ENCODE assay signal across 1 cellular context in the genomic region with DNA sequence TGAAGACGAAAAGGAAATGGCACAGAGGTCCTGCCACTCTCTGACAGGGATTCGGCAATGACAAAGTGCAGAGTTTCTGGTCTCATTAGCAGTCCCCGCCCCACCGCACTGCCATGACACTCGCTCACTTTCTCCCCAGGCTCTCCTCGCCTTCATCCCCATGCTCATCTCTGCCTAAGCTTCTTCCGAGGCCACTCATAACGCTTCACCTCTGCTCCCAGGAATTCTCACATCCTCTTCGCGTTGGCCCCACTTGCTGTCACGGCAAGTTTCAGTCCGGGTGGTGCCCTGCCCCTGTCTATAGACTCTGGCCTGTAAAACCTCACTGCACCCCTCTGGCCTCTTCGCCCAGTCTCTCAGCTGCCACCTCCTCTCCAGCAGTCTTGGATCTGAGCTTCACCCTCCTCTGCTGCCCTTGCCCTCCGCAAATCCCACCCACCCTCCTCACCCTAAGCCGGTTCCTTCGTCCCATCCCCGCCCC.
TF ChIP-seq lines count a peak whose summit lies in the region.

No MANE protein-coding gene starts in this region.

TF ChIP-seq in GM12878, 131 proteins besides CTCF, POLR2A, EP300 and RAD21 (continues in another document):
- TF ChIP-seq RUNX3 (IDR thresholded peaks at IDR 0.05; ENCODE audit: low read length) = peak; percentile 30
- peak; percentile 64; the same call in 1 of the 2 replicates for TF ChIP-seq TAF1 (IDR thresholded peaks at IDR 0.05; ENCODE audit: borderline replicate concordance, low read depth, low read length)
- no peak for TF ChIP-seq POLR2AphosphoS2 (IDR thresholded peaks at IDR 0.05; ENCODE audit: low read depth, low read length)
- TF ChIP-seq CREM (IDR thresholded peaks at IDR 0.05; ENCODE audit: low read depth) = 0 out of 2 replicates have a peak, but pooled peaks have one; percentile 25
- no peak for TF ChIP-seq ZNF622 (IDR thresholded peaks at IDR 0.05)
- TF ChIP-seq TBL1XR1 (IDR thresholded peaks at IDR 0.05; ENCODE audit: low read depth, low read length) = no peak
- no peak for TF ChIP-seq SRF (IDR thresholded peaks at IDR 0.05; ENCODE audit: low read depth in 2 of 2, low read length in 2 of 2)
- TF ChIP-seq, protein P1, sequence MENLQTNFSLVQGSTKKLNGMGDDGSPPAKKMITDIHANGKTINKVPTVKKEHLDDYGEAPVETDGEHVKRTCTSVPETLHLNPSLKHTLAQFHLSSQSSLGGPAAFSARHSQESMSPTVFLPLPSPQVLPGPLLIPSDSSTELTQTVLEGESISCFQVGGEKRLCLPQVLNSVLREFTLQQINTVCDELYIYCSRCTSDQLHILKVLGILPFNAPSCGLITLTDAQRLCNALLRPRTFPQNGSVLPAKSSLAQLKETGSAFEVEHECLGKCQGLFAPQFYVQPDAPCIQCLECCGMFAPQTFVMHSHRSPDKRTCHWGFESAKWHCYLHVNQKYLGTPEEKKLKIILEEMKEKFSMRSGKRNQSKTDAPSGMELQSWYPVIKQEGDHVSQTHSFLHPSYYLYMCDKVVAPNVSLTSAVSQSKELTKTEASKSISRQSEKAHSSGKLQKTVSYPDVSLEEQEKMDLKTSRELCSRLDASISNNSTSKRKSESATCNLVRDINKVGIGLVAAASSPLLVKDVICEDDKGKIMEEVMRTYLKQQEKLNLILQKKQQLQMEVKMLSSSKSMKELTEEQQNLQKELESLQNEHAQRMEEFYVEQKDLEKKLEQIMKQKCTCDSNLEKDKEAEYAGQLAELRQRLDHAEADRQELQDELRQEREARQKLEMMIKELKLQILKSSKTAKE (IDR thresholded peaks at IDR 0.05; ENCODE audit: low read depth, poor library complexity, severe bottlenecking) = no peak
- TF ChIP-seq, protein P2, sequence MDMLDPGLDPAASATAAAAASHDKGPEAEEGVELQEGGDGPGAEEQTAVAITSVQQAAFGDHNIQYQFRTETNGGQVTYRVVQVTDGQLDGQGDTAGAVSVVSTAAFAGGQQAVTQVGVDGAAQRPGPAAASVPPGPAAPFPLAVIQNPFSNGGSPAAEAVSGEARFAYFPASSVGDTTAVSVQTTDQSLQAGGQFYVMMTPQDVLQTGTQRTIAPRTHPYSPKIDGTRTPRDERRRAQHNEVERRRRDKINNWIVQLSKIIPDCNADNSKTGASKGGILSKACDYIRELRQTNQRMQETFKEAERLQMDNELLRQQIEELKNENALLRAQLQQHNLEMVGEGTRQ (IDR thresholded peaks at IDR 0.05; ENCODE audit: borderline replicate concordance, low read depth, low read length) = no peak
- TF ChIP-seq STAT1 (conservative IDR thresholded peaks at IDR 0.05) = no peak
- no peak for TF ChIP-seq MEF2B (IDR thresholded peaks at IDR 0.05; ENCODE audit: partially characterized antibody, poor library complexity, severe bottlenecking)
- TF ChIP-seq GATAD2B (conservative IDR thresholded peaks at IDR 0.05; ENCODE audit: low read depth) = no peak
- TF ChIP-seq JUND (IDR thresholded peaks at IDR 0.05; ENCODE audit: low read depth, low read length) = no peak
- no peak for TF ChIP-seq HCFC1 (IDR thresholded peaks at IDR 0.05; ENCODE audit: low read length)
- TF ChIP-seq SP1 (IDR thresholded peaks at IDR 0.05; ENCODE audit: low read depth, low read length) = peak; percentile 35
- no peak for TF ChIP-seq ESRRA (IDR thresholded peaks at IDR 0.05; ENCODE audit: low read length)
- no peak for TF ChIP-seq ZNF24 (IDR thresholded peaks at IDR 0.05)
- TF ChIP-seq DPF2 (IDR thresholded peaks at IDR 0.05) = no peak
- TF ChIP-seq ZNF217 (IDR thresholded peaks at IDR 0.05) = 0 out of 2 replicates have a peak, but pooled peaks have one; percentile 1
- no peak for TF ChIP-seq RFX5 (IDR thresholded peaks at IDR 0.05; ENCODE audit: low read depth, low read length)
- TF ChIP-seq YY1 (IDR thresholded peaks at IDR 0.05; ENCODE audit: low read depth, low read length) = peak; percentile 79
- TF ChIP-seq MYB (IDR thresholded peaks at IDR 0.05; ENCODE audit: borderline replicate concordance, low read depth, low read length) = no peak
- no peak for TF ChIP-seq MEF2A (IDR thresholded peaks at IDR 0.05; ENCODE audit: insufficient read depth, low read depth, low read length)
- TF ChIP-seq, protein P3, sequence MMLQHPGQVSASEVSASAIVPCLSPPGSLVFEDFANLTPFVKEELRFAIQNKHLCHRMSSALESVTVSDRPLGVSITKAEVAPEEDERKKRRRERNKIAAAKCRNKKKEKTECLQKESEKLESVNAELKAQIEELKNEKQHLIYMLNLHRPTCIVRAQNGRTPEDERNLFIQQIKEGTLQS (IDR thresholded peaks at IDR 0.05; ENCODE audit: borderline replicate concordance, extremely low read depth, low read depth, low read length) = no peak
- TF ChIP-seq, protein P4, sequence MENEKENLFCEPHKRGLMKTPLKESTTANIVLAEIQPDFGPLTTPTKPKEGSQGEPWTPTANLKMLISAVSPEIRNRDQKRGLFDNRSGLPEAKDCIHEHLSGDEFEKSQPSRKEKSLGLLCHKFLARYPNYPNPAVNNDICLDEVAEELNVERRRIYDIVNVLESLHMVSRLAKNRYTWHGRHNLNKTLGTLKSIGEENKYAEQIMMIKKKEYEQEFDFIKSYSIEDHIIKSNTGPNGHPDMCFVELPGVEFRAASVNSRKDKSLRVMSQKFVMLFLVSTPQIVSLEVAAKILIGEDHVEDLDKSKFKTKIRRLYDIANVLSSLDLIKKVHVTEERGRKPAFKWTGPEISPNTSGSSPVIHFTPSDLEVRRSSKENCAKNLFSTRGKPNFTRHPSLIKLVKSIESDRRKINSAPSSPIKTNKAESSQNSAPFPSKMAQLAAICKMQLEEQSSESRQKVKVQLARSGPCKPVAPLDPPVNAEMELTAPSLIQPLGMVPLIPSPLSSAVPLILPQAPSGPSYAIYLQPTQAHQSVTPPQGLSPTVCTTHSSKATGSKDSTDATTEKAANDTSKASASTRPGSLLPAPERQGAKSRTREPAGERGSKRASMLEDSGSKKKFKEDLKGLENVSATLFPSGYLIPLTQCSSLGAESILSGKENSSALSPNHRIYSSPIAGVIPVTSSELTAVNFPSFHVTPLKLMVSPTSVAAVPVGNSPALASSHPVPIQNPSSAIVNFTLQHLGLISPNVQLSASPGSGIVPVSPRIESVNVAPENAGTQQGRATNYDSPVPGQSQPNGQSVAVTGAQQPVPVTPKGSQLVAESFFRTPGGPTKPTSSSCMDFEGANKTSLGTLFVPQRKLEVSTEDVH (IDR thresholded peaks at IDR 0.05; ENCODE audit: low read depth, partially characterized antibody) = no peak
- no peak for TF ChIP-seq TARDBP (IDR thresholded peaks at IDR 0.05; ENCODE audit: borderline replicate concordance)
- TF ChIP-seq BHLHE40 (IDR thresholded peaks at IDR 0.05; ENCODE audit: borderline replicate concordance in 1 of 2, low read depth in 2 of 2, low read length in 1 of 2) = no peak
- no peak for TF ChIP-seq WRNIP1 (IDR thresholded peaks at IDR 0.05; ENCODE audit: borderline replicate concordance, low read depth, low read length)
- TF ChIP-seq, protein P5, sequence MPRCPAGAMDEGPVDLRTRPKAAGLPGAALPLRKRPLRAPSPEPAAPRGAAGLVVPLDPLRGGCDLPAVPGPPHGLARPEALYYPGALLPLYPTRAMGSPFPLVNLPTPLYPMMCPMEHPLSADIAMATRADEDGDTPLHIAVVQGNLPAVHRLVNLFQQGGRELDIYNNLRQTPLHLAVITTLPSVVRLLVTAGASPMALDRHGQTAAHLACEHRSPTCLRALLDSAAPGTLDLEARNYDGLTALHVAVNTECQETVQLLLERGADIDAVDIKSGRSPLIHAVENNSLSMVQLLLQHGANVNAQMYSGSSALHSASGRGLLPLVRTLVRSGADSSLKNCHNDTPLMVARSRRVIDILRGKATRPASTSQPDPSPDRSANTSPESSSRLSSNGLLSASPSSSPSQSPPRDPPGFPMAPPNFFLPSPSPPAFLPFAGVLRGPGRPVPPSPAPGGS (IDR thresholded peaks at IDR 0.05; ENCODE audit: borderline replicate concordance, insufficient read depth, low read depth, low read length, poor library complexity, severe bottlenecking) = no peak
- no peak for TF ChIP-seq ZZZ3 (IDR thresholded peaks at IDR 0.05; ENCODE audit: control insufficient read depth, insufficient read length, low read depth)
- TF ChIP-seq KLF5 (IDR thresholded peaks at IDR 0.05; ENCODE audit: partially characterized antibody) = no peak
- TF ChIP-seq CHD1 (IDR thresholded peaks at IDR 0.05; ENCODE audit: low read depth, low read length) = no peak
- no peak for TF ChIP-seq LARP7 (IDR thresholded peaks at IDR 0.05)
- TF ChIP-seq SMAD1 (IDR thresholded peaks at IDR 0.05; ENCODE audit: low read depth, partially characterized antibody) = no peak
- no peak for TF ChIP-seq ZNF207 (IDR thresholded peaks at IDR 0.05; ENCODE audit: borderline replicate concordance)
- TF ChIP-seq IKZF1 (conservative IDR thresholded peaks at IDR 0.05) = no peak; the same call in 1 of the 2 replicates
- TF ChIP-seq BRCA1 (IDR thresholded peaks at IDR 0.05; ENCODE audit: low read depth, low read length) = no peak
- no peak for TF ChIP-seq SREBF1 (IDR thresholded peaks at IDR 0.05; ENCODE audit: low read length)
- TF ChIP-seq, protein P6, sequence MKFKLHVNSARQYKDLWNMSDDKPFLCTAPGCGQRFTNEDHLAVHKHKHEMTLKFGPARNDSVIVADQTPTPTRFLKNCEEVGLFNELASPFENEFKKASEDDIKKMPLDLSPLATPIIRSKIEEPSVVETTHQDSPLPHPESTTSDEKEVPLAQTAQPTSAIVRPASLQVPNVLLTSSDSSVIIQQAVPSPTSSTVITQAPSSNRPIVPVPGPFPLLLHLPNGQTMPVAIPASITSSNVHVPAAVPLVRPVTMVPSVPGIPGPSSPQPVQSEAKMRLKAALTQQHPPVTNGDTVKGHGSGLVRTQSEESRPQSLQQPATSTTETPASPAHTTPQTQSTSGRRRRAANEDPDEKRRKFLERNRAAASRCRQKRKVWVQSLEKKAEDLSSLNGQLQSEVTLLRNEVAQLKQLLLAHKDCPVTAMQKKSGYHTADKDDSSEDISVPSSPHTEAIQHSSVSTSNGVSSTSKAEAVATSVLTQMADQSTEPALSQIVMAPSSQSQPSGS (IDR thresholded peaks at IDR 0.05; ENCODE audit: low read length) = no peak
- TF ChIP-seq NFIC (IDR thresholded peaks at IDR 0.05; ENCODE audit: low read depth, low read length) = no peak
- TF ChIP-seq EGR1 (IDR thresholded peaks at IDR 0.05; ENCODE audit: borderline replicate concordance in 1 of 2, low read depth in 2 of 2, low read length in 2 of 2) = no peak
- no peak for TF ChIP-seq CHD2 (IDR thresholded peaks at IDR 0.05; ENCODE audit: borderline replicate concordance, low read depth, low read length)
- TF ChIP-seq, protein P7, sequence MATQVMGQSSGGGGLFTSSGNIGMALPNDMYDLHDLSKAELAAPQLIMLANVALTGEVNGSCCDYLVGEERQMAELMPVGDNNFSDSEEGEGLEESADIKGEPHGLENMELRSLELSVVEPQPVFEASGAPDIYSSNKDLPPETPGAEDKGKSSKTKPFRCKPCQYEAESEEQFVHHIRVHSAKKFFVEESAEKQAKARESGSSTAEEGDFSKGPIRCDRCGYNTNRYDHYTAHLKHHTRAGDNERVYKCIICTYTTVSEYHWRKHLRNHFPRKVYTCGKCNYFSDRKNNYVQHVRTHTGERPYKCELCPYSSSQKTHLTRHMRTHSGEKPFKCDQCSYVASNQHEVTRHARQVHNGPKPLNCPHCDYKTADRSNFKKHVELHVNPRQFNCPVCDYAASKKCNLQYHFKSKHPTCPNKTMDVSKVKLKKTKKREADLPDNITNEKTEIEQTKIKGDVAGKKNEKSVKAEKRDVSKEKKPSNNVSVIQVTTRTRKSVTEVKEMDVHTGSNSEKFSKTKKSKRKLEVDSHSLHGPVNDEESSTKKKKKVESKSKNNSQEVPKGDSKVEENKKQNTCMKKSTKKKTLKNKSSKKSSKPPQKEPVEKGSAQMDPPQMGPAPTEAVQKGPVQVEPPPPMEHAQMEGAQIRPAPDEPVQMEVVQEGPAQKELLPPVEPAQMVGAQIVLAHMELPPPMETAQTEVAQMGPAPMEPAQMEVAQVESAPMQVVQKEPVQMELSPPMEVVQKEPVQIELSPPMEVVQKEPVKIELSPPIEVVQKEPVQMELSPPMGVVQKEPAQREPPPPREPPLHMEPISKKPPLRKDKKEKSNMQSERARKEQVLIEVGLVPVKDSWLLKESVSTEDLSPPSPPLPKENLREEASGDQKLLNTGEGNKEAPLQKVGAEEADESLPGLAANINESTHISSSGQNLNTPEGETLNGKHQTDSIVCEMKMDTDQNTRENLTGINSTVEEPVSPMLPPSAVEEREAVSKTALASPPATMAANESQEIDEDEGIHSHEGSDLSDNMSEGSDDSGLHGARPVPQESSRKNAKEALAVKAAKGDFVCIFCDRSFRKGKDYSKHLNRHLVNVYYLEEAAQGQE (IDR thresholded peaks at IDR 0.05; ENCODE audit: low read depth, low read length) = no peak
- no peak for TF ChIP-seq TCF7 (IDR thresholded peaks at IDR 0.05; ENCODE audit: borderline replicate concordance)
- TF ChIP-seq, protein P8, sequence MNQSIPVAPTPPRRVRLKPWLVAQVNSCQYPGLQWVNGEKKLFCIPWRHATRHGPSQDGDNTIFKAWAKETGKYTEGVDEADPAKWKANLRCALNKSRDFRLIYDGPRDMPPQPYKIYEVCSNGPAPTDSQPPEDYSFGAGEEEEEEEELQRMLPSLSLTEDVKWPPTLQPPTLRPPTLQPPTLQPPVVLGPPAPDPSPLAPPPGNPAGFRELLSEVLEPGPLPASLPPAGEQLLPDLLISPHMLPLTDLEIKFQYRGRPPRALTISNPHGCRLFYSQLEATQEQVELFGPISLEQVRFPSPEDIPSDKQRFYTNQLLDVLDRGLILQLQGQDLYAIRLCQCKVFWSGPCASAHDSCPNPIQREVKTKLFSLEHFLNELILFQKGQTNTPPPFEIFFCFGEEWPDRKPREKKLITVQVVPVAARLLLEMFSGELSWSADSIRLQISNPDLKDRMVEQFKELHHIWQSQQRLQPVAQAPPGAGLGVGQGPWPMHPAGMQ (IDR thresholded peaks at IDR 0.05; ENCODE audit: borderline replicate concordance) = no peak
- TF ChIP-seq HDGF (IDR thresholded peaks at IDR 0.05) = 0 out of 2 replicates have a peak, but pooled peaks have one; percentile 54
- peak; percentile 90 for TF ChIP-seq POLR2AphosphoS5 (IDR thresholded peaks at IDR 0.05; ENCODE audit: low read length)
- no peak for TF ChIP-seq BMI1 (IDR thresholded peaks at IDR 0.05; ENCODE audit: borderline replicate concordance)
- TF ChIP-seq, protein P9, sequence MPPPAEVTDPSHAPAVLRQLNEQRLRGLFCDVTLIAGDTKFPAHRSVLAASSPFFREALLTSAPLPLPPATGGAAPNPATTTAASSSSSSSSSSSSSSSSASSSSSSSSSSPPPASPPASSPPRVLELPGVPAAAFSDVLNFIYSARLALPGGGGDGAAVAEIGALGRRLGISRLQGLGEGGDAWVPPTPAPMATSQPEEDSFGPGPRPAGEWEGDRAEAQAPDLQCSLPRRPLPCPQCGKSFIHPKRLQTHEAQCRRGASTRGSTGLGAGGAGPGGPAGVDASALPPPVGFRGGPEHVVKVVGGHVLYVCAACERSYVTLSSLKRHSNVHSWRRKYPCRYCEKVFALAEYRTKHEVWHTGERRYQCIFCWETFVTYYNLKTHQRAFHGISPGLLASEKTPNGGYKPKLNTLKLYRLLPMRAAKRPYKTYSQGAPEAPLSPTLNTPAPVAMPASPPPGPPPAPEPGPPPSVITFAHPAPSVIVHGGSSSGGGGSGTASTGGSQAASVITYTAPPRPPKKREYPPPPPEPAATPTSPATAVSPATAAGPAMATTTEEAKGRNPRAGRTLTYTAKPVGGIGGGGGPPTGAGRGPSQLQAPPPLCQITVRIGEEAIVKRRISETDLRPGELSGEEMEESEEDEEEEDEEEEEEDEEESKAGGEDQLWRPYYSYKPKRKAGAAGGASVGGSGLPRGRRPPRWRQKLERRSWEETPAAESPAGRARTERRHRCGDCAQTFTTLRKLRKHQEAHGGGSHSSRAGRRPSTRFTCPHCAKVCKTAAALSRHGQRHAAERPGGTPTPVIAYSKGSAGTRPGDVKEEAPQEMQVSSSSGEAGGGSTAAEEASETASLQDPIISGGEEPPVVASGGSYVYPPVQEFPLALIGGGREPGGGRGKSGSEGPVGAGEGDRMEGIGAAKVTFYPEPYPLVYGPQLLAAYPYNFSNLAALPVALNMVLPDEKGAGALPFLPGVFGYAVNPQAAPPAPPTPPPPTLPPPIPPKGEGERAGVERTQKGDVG (CRISPR knock-in tag; IDR thresholded peaks at IDR 0.05) = no peak
